Comparison of ENCODE assay signal across 2 cellular contexts in the genomic region with DNA sequence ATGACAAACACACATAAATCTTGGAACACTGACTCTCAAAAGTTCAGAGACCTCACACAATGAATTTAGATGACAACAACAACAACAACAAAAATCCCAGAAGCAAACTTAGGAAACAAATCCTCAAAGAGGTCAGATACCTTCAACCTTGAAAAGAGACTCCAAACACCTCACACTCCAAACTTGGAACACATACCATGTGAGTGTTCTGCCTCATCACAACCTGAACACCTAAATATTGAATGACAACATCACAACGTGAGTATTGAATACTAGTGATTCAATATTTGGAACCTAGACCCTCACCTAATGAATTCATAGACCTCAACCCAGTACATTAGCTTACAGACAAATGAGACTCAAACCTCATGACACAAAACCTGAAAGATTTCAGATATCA.
TF ChIP-seq lines count a peak whose summit lies in the region.

No MANE protein-coding gene starts in this region.

TF ChIP-seq in A549, 52 proteins besides CTCF, POLR2A, EP300 and RAD21 (continued from another document):
- no peak for TF ChIP-seq ESRRA (IDR thresholded peaks at IDR 0.05; ENCODE audit: borderline replicate concordance, low read length)

TF ChIP-seq in WTC11, 78 proteins besides CTCF, POLR2A, EP300 and RAD21 (continued from another document):
- TF ChIP-seq, protein P1, sequence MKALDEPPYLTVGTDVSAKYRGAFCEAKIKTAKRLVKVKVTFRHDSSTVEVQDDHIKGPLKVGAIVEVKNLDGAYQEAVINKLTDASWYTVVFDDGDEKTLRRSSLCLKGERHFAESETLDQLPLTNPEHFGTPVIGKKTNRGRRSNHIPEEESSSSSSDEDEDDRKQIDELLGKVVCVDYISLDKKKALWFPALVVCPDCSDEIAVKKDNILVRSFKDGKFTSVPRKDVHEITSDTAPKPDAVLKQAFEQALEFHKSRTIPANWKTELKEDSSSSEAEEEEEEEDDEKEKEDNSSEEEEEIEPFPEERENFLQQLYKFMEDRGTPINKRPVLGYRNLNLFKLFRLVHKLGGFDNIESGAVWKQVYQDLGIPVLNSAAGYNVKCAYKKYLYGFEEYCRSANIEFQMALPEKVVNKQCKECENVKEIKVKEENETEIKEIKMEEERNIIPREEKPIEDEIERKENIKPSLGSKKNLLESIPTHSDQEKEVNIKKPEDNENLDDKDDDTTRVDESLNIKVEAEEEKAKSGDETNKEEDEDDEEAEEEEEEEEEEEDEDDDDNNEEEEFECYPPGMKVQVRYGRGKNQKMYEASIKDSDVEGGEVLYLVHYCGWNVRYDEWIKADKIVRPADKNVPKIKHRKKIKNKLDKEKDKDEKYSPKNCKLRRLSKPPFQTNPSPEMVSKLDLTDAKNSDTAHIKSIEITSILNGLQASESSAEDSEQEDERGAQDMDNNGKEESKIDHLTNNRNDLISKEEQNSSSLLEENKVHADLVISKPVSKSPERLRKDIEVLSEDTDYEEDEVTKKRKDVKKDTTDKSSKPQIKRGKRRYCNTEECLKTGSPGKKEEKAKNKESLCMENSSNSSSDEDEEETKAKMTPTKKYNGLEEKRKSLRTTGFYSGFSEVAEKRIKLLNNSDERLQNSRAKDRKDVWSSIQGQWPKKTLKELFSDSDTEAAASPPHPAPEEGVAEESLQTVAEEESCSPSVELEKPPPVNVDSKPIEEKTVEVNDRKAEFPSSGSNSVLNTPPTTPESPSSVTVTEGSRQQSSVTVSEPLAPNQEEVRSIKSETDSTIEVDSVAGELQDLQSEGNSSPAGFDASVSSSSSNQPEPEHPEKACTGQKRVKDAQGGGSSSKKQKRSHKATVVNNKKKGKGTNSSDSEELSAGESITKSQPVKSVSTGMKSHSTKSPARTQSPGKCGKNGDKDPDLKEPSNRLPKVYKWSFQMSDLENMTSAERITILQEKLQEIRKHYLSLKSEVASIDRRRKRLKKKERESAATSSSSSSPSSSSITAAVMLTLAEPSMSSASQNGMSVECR (CRISPR knock-in tag; IDR thresholded peaks at IDR 0.05; ENCODE audit: borderline replicate concordance) = no peak
- TF ChIP-seq JAZF1 (CRISPR knock-in tag; IDR thresholded peaks at IDR 0.05) (no peak), SMAD3 (CRISPR knock-in tag; IDR thresholded peaks at IDR 0.05; ENCODE audit: borderline replicate concordance) (no peak), FOXJ3 (CRISPR knock-in tag; IDR thresholded peaks at IDR 0.05; ENCODE audit: borderline replicate concordance) (no peak), RELA (CRISPR knock-in tag; IDR thresholded peaks at IDR 0.05; ENCODE audit: borderline replicate concordance) (no peak), ZNF416 (CRISPR knock-in tag; IDR thresholded peaks at IDR 0.05) (no peak), HMGA2 (CRISPR knock-in tag; IDR thresholded peaks at IDR 0.05) (no peak), ZNF423 (CRISPR knock-in tag; IDR thresholded peaks at IDR 0.05) (no peak), MXD4 (CRISPR knock-in tag; IDR thresholded peaks at IDR 0.05; ENCODE audit: borderline replicate concordance) (no peak), FOXP1 (CRISPR knock-in tag; IDR thresholded peaks at IDR 0.05; ENCODE audit: borderline replicate concordance) (no peak)
- TF ChIP-seq, protein P2, sequence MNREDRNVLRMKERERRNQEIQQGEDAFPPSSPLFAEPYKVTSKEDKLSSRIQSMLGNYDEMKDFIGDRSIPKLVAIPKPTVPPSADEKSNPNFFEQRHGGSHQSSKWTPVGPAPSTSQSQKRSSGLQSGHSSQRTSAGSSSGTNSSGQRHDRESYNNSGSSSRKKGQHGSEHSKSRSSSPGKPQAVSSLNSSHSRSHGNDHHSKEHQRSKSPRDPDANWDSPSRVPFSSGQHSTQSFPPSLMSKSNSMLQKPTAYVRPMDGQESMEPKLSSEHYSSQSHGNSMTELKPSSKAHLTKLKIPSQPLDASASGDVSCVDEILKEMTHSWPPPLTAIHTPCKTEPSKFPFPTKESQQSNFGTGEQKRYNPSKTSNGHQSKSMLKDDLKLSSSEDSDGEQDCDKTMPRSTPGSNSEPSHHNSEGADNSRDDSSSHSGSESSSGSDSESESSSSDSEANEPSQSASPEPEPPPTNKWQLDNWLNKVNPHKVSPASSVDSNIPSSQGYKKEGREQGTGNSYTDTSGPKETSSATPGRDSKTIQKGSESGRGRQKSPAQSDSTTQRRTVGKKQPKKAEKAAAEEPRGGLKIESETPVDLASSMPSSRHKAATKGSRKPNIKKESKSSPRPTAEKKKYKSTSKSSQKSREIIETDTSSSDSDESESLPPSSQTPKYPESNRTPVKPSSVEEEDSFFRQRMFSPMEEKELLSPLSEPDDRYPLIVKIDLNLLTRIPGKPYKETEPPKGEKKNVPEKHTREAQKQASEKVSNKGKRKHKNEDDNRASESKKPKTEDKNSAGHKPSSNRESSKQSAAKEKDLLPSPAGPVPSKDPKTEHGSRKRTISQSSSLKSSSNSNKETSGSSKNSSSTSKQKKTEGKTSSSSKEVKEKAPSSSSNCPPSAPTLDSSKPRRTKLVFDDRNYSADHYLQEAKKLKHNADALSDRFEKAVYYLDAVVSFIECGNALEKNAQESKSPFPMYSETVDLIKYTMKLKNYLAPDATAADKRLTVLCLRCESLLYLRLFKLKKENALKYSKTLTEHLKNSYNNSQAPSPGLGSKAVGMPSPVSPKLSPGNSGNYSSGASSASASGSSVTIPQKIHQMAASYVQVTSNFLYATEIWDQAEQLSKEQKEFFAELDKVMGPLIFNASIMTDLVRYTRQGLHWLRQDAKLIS (CRISPR knock-in tag; IDR thresholded peaks at IDR 0.05; ENCODE audit: borderline replicate concordance) = no peak
- TF ChIP-seq, protein P3, sequence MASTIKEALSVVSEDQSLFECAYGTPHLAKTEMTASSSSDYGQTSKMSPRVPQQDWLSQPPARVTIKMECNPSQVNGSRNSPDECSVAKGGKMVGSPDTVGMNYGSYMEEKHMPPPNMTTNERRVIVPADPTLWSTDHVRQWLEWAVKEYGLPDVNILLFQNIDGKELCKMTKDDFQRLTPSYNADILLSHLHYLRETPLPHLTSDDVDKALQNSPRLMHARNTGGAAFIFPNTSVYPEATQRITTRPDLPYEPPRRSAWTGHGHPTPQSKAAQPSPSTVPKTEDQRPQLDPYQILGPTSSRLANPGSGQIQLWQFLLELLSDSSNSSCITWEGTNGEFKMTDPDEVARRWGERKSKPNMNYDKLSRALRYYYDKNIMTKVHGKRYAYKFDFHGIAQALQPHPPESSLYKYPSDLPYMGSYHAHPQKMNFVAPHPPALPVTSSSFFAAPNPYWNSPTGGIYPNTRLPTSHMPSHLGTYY (CRISPR knock-in tag; IDR thresholded peaks at IDR 0.05) = no peak
- TF ChIP-seq, protein P4, sequence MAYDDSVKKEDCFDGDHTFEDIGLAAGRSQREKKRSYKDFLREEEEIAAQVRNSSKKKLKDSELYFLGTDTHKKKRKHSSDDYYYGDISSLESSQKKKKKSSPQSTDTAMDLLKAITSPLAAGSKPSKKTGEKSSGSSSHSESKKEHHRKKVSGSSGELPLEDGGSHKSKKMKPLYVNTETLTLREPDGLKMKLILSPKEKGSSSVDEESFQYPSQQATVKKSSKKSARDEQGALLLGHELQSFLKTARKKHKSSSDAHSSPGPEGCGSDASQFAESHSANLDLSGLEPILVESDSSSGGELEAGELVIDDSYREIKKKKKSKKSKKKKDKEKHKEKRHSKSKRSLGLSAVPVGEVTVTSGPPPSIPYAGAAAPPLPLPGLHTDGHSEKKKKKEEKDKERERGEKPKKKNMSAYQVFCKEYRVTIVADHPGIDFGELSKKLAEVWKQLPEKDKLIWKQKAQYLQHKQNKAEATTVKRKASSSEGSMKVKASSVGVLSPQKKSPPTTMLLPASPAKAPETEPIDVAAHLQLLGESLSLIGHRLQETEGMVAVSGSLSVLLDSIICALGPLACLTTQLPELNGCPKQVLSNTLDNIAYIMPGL (CRISPR knock-in tag; IDR thresholded peaks at IDR 0.05) = no peak
- TF ChIP-seq, protein P5, sequence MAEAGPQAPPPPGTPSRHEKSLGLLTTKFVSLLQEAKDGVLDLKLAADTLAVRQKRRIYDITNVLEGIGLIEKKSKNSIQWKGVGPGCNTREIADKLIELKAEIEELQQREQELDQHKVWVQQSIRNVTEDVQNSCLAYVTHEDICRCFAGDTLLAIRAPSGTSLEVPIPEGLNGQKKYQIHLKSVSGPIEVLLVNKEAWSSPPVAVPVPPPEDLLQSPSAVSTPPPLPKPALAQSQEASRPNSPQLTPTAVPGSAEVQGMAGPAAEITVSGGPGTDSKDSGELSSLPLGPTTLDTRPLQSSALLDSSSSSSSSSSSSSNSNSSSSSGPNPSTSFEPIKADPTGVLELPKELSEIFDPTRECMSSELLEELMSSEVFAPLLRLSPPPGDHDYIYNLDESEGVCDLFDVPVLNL (CRISPR knock-in tag; IDR thresholded peaks at IDR 0.05; ENCODE audit: borderline replicate concordance, low read depth) = no peak
- TF ChIP-seq, protein P6, sequence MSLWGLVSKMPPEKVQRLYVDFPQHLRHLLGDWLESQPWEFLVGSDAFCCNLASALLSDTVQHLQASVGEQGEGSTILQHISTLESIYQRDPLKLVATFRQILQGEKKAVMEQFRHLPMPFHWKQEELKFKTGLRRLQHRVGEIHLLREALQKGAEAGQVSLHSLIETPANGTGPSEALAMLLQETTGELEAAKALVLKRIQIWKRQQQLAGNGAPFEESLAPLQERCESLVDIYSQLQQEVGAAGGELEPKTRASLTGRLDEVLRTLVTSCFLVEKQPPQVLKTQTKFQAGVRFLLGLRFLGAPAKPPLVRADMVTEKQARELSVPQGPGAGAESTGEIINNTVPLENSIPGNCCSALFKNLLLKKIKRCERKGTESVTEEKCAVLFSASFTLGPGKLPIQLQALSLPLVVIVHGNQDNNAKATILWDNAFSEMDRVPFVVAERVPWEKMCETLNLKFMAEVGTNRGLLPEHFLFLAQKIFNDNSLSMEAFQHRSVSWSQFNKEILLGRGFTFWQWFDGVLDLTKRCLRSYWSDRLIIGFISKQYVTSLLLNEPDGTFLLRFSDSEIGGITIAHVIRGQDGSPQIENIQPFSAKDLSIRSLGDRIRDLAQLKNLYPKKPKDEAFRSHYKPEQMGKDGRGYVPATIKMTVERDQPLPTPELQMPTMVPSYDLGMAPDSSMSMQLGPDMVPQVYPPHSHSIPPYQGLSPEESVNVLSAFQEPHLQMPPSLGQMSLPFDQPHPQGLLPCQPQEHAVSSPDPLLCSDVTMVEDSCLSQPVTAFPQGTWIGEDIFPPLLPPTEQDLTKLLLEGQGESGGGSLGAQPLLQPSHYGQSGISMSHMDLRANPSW (CRISPR knock-in tag; conservative IDR thresholded peaks at IDR 0.05; ENCODE audit: low read depth) = no peak
